ENCODE assay signal across 8 cellular contexts in the genomic region with DNA sequence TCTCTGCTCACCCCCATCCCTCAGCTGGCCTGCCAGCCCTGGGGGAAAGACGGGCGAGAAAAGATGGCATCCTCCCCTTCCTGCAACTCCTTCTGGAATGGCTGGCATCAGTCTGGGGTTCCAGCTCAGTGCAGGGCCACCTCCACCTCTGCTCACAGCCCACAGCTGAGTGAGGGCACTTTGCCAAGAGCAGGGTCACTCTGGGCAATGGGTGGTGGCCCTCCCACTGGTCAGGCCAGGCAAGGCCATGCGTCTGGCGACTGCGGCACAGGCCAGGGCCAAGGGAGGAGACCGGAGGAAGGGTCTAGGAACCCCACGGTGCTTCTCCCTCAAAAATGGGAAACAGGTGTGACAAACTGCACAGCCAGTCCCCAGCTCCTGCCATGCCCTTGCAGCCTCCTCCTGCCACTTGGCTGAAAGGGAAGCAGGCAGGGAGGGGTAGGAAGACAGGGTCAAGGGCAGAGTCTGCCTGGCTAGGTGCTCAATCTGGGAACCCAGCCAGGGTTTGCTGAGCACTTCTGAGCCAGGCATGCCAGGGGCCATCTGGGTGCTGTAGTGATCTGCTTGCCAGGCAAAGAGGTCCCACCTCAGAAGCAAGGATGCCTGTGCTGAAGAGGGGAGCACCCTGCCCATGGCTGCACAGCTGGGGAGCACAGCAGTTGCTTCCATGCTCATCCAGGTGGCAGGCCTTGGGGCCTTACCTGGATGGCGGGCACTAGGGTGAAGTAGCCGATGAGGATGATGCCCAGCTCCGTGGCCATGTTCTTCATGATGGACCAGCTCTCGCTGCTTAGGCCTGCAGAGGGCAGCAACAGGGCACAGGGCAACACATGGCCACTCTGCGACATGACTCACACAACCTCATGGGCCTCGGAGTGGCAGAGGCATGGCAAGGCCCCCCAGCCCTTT. TPM values are rescaled to one million over a fixed set of nuclear protein-coding genes. Genes with fewer than 3 reads are reported as not detected.
DNase-seq lines count a peak whose midpoint lies in the region; ATAC-seq and TF ChIP-seq lines count a peak whose summit lies in the region.

No MANE protein-coding gene starts in this region.

- peaks cover 34% of the 10 kb centered on the region for H3K36me3 ChIP-seq in IMR-90 (ENCODE audit: control insufficient read depth, insufficient read depth, low read length)

- WGBS in IMR-90 (ENCODE audit: extremely low coverage in 2 of 2, insufficient read length in 1 of 2), 2 experiments: 94% methylated on average over 4 of the region's 13 CpGs; no CpG with 5 or more reads in 1 of the 2 experiments

- peaks cover 22% of the 10 kb centered on the region for H3K4me1 Mint-ChIP-seq in activated T-helper 1 cell treated with anti-CD3 and anti-CD28 coated beads, Interleukin-12 subunit alpha, Interleukin-12 subunit beta, Interleukin-2, Interleukin-4 antibody, amounts not matched to agents 30 ng/mL and 10 ng/mL and 1 ng/mL, durations not matched to agents 14 hours and 24 hours and 36 hours (ENCODE audit: low read depth)
- H3K4me1 Mint-ChIP-seq in stimulated activated effector memory CD8-positive, alpha-beta T cell treated with anti-CD3 and anti-CD28 coated beads, Interleukin-12 subunit alpha, Interleukin-12 subunit beta, amount 100 ng/mL, for 72 hours: peaks cover 25% of the 10 kb centered on the region

- ATAC-seq in IMR-90 (ENCODE audit: low read depth) (no peak), left ventricle myocardium superior (peak; percentile 86), GM18498 (IDR thresholded peaks at IDR 0.05; ENCODE audit: unreplicated experiment) (no peak)
- no peak for ATAC-seq in stimulated activated effector memory CD8-positive, alpha-beta T cell treated with anti-CD3 and anti-CD28 coated beads, Interleukin-12 subunit alpha, Interleukin-12 subunit beta, amount 100 ng/mL, for 72 hours

- POLR2A ChIA-PET in IMR-90 (lab: Charles Lee; ENCODE audit: unreplicated experiment): no interaction called here

- in situ Hi-C loops in IMR-90 (cut with MboI; ENCODE audit: low sequenced_read_pairs): loop anchor here (5.0 kb wide), 2 partner anchors 55 to 365 kb away; partner anchors contain the start of gene SCAP

- peak; percentile 79 for DNase-seq in COLO829 (ENCODE audit: low spot score)
- no peak for DNase-seq in IMR-90
- no peak for DNase-seq in activated T-helper 1 cell treated with anti-CD3 and anti-CD28 coated beads, Interleukin-12 subunit alpha, Interleukin-12 subunit beta, Interleukin-2, Interleukin-4 antibody, amounts not matched to agents 30 ng/mL and 10 ng/mL and 1 ng/mL, durations not matched to agents 14 hours and 24 hours and 36 hours (ENCODE audit: low spot score)
- peak; percentile 81 for DNase-seq in left ventricle myocardium superior
- DNase-seq in stimulated activated effector memory CD8-positive, alpha-beta T cell treated with anti-CD3 and anti-CD28 coated beads, Interleukin-12 subunit alpha, Interleukin-12 subunit beta, amount 100 ng/mL, for 72 hours (ENCODE audit: low spot score in 2 of 2): no peak
- no peak for DNase-seq in NCI-H2107 (lab: John Stamatoyannopoulos, UW)
- no peak for DNase-seq in NCI-H2081 treated with DMSO at 0.1 percent for 48 hours (lab: John Stamatoyannopoulos, UW)

- CTCF ChIA-PET in IMR-90 (lab: Yijun Ruan, JAX): interaction anchor here (0.7 to 1.3 kb wide), 4 partner anchors 9 to 53 kb away, joined by 3 read pairs; partner anchors contain the start of gene SCAP

- H3K18ac ChIP-seq in IMR-90 (ENCODE audit: low read depth, low read length): no peak overlapping the region

- peak overlapping the region; percentile 64; the same call in 1 of the 2 replicates for H4K91ac ChIP-seq in IMR-90 (ENCODE audit: insufficient read depth, low read depth, low read length)

- no peak overlapping the region for H3K4me3 Mint-ChIP-seq in activated T-helper 1 cell treated with anti-CD3 and anti-CD28 coated beads, Interleukin-12 subunit alpha, Interleukin-12 subunit beta, Interleukin-2, Interleukin-4 antibody, amounts not matched to agents 30 ng/mL and 10 ng/mL and 1 ng/mL, durations not matched to agents 14 hours and 24 hours and 36 hours
- peak overlapping the region; percentile 46 for H3K4me3 Mint-ChIP-seq in stimulated activated effector memory CD8-positive, alpha-beta T cell treated with anti-CD3 and anti-CD28 coated beads, Interleukin-12 subunit alpha, Interleukin-12 subunit beta, amount 100 ng/mL, for 72 hours

- H3K36me3 Mint-ChIP-seq in activated T-helper 1 cell treated with anti-CD3 and anti-CD28 coated beads, Interleukin-12 subunit alpha, Interleukin-12 subunit beta, Interleukin-2, Interleukin-4 antibody, amounts not matched to agents 30 ng/mL and 10 ng/mL and 1 ng/mL, durations not matched to agents 14 hours and 24 hours and 36 hours (ENCODE audit: low read depth): peaks cover 15% of the 10 kb centered on the region
- H3K36me3 Mint-ChIP-seq in stimulated activated effector memory CD8-positive, alpha-beta T cell treated with anti-CD3 and anti-CD28 coated beads, Interleukin-12 subunit alpha, Interleukin-12 subunit beta, amount 100 ng/mL, for 72 hours: peaks cover 39% of the 10 kb centered on the region

- peak overlapping the region; percentile 45 for H2AK9ac ChIP-seq in IMR-90 (replicated peaks; ENCODE audit: low read depth, low read length, poor library complexity)

- TF ChIP-seq POLR2A in IMR-90 (IDR thresholded peaks at IDR 0.05; ENCODE audit: low read depth, low read length): no peak

- H4K5ac ChIP-seq in IMR-90 (ENCODE audit: low read depth, low read length): peak overlapping the region; percentile 93

- H2AFZ ChIP-seq in IMR-90 (replicated peaks; ENCODE audit: low read length, poor library complexity): no peak overlapping the region

- H3K4me1 ChIP-seq in IMR-90 (ENCODE audit: control insufficient read depth, insufficient read depth, low read length): peaks cover 10% of the 10 kb centered on the region; the same call in 1 of the 2 replicates

- no peak overlapping the region for H3K23ac ChIP-seq in IMR-90 (ENCODE audit: low read depth, low read length)

- no peaks in the 10 kb centered on the region for H3K9me3 ChIP-seq in IMR-90 (ENCODE audit: control insufficient read depth, insufficient read depth, low read length)

- intact Hi-C loops in IMR-90 (cut with micrococcal nuclease): loop anchor here (1.0 kb wide), 4 partner anchors 24 to 367 kb away; partner anchors contain the start of genes ELP6 and SCAP
- intact Hi-C loops in activated T-helper 1 cell treated with anti-CD3 and anti-CD28 coated beads, Interleukin-12 subunit alpha, Interleukin-12 subunit beta, Interleukin-2, Interleukin-4 antibody, amounts not matched to agents 30 ng/mL and 10 ng/mL and 1 ng/mL, durations not matched to agents 14 hours and 24 hours and 36 hours (cut with micrococcal nuclease): loop anchor here (1.0 kb wide), 5 partner anchors 42 to 717 kb away; partner anchors contain the start of genes ELP6 and SCAP
- intact Hi-C loops in left ventricle myocardium superior (cut with micrococcal nuclease): loop anchor here (10.0 kb wide), 1 partner anchor 53 kb away; the partner anchor contains the start of gene SCAP

- H3K9ac ChIP-seq in IMR-90 (ENCODE audit: low read depth, low read length): no peak overlapping the region

- no peak overlapping the region for H3K14ac ChIP-seq in IMR-90 (replicated peaks; ENCODE audit: low read depth, low read length)

- dilution Hi-C loops in IMR-90 (cut with HindIII; ENCODE audit: low sequenced_read_pairs, unreplicated experiment): no loop called here

- peak; percentile 36 for TF ChIP-seq CTCF in IMR-90 (conservative IDR thresholded peaks at IDR 0.05; ENCODE audit: low read depth, low read length)

- H3K27me3 Mint-ChIP-seq in activated T-helper 1 cell treated with anti-CD3 and anti-CD28 coated beads, Interleukin-12 subunit alpha, Interleukin-12 subunit beta, Interleukin-2, Interleukin-4 antibody, amounts not matched to agents 30 ng/mL and 10 ng/mL and 1 ng/mL, durations not matched to agents 14 hours and 24 hours and 36 hours (ENCODE audit: insufficient read depth): no peaks in the 10 kb centered on the region

- no peak overlapping the region for H3K4me2 ChIP-seq in IMR-90 (ENCODE audit: low read depth, low read length)

- H3K27ac ChIP-seq in IMR-90 (ENCODE audit: insufficient read depth, low read length): peak overlapping the region; percentile 79; the same call in 1 of the 2 replicates

- H3K56ac ChIP-seq in IMR-90 (ENCODE audit: extremely low read depth, insufficient read depth, low read length): no peak overlapping the region

- no peak overlapping the region for H2BK5ac ChIP-seq in IMR-90 (ENCODE audit: low read depth, low read length, poor library complexity, severe bottlenecking)

- TF ChIP-seq RAD21 in IMR-90 (IDR thresholded peaks at IDR 0.05; ENCODE audit: low read length): no peak

- no peaks in the 10 kb centered on the region for H3K27me3 ChIP-seq in IMR-90 (ENCODE audit: control insufficient read depth, insufficient read depth, low read length)

- no peak overlapping the region for H2BK120ac ChIP-seq in IMR-90 (ENCODE audit: low read depth, low read length)

- H2AK5ac ChIP-seq in IMR-90 (ENCODE audit: low read depth, low read length): peak overlapping the region; percentile 41; the same call in 1 of the 2 replicates

- H4K20me1 ChIP-seq in IMR-90 (ENCODE audit: insufficient read depth, low read length): peaks cover 10% of the 10 kb centered on the region; the same call in 1 of the 2 replicates

- H3K4ac ChIP-seq in IMR-90 (ENCODE audit: low read depth, low read length): peak overlapping the region; percentile 77

- H2BK15ac ChIP-seq in IMR-90 (ENCODE audit: low read depth, low read length): no peak overlapping the region

- H3K27ac Mint-ChIP-seq in activated T-helper 1 cell treated with anti-CD3 and anti-CD28 coated beads, Interleukin-12 subunit alpha, Interleukin-12 subunit beta, Interleukin-2, Interleukin-4 antibody, amounts not matched to agents 30 ng/mL and 10 ng/mL and 1 ng/mL, durations not matched to agents 14 hours and 24 hours and 36 hours: peak overlapping the region; percentile 98
- peak overlapping the region; percentile 98 for H3K27ac Mint-ChIP-seq in stimulated activated effector memory CD8-positive, alpha-beta T cell treated with anti-CD3 and anti-CD28 coated beads, Interleukin-12 subunit alpha, Interleukin-12 subunit beta, amount 100 ng/mL, for 72 hours

- H2BK20ac ChIP-seq in IMR-90 (ENCODE audit: low read depth, low read length): no peak overlapping the region

- no TSS peak for BruUV-seq in IMR-90 (replicated peaks; lab: Mats Ljungman, UMichigan)

- H4K8ac ChIP-seq in IMR-90 (ENCODE audit: low read depth in 2 of 2, low read length in 2 of 2): peak overlapping the region; percentile 88 to 95

- no peak overlapping the region for H3K4me3 ChIP-seq in IMR-90 (ENCODE audit: insufficient read depth, low read depth, low read length)

- peaks cover 0 to 26% of the 10 kb centered on the region in 2 experiments; a peak in 1 of 4 replicates for H3K79me1 ChIP-seq in IMR-90 (ENCODE audit: low read depth in 1 of 2, low read length in 2 of 2)

- peaks cover 23% of the 10 kb centered on the region for H3K9me1 ChIP-seq in IMR-90 (ENCODE audit: insufficient read depth, low read length)

- H3K9me3 Mint-ChIP-seq in activated T-helper 1 cell treated with anti-CD3 and anti-CD28 coated beads, Interleukin-12 subunit alpha, Interleukin-12 subunit beta, Interleukin-2, Interleukin-4 antibody, amounts not matched to agents 30 ng/mL and 10 ng/mL and 1 ng/mL, durations not matched to agents 14 hours and 24 hours and 36 hours: no peaks in the 10 kb centered on the region
- H3K9me3 Mint-ChIP-seq in stimulated activated effector memory CD8-positive, alpha-beta T cell treated with anti-CD3 and anti-CD28 coated beads, Interleukin-12 subunit alpha, Interleukin-12 subunit beta, amount 100 ng/mL, for 72 hours: no peaks in the 10 kb centered on the region

RNA-seq across cellular contexts. Expression of gene PTPN23, which starts 41.2 kb away (rescaled TPM):
- total RNA-seq in IMR-90 (2012; rRNA removed): 4.4 and 4.5 TPM in 2 replicates
- 13.9 and 15.1 TPM in 2 replicates for polyA plus RNA-seq in IMR-90 (2012; rRNA removed)
- 7.3 and 8.9 TPM in 2 replicates for polyA plus RNA-seq in IMR-90 (2012; cell fraction: cytosol; rRNA removed)
- 33.7 and 64.5 TPM in 2 replicates for polyA plus RNA-seq in IMR-90 (2012; cell fraction: nucleus; rRNA removed; ENCODE audit: low replicate concordance)
- total RNA-seq in activated T-helper 1 cell treated with anti-CD3 and anti-CD28 coated beads, Interleukin-12 subunit alpha, Interleukin-12 subunit beta, Interleukin-2, Interleukin-4 antibody, amounts not matched to agents 30 ng/mL and 10 ng/mL and 1 ng/mL, durations not matched to agents 14 hours and 24 hours and 36 hours: 33.7 and 35.1 TPM in 2 replicates
- total RNA-seq in left ventricle myocardium superior: 18.6 TPM

RNA-seq across cellular contexts. Expression of gene SCAP, which starts 53.7 kb away (rescaled TPM):
- 30.8 and 34.6 TPM in 2 replicates for total RNA-seq in IMR-90 (2012; rRNA removed)
- polyA plus RNA-seq in IMR-90 (2012; rRNA removed): 25.3 and 27.8 TPM in 2 replicates
- polyA plus RNA-seq in IMR-90 (2012; cell fraction: cytosol; rRNA removed): 18.6 and 28.9 TPM in 2 replicates
- polyA plus RNA-seq in IMR-90 (2012; cell fraction: nucleus; rRNA removed; ENCODE audit: low replicate concordance): 44.0 and 90.8 TPM in 2 replicates
- total RNA-seq in activated T-helper 1 cell treated with anti-CD3 and anti-CD28 coated beads, Interleukin-12 subunit alpha, Interleukin-12 subunit beta, Interleukin-2, Interleukin-4 antibody, amounts not matched to agents 30 ng/mL and 10 ng/mL and 1 ng/mL, durations not matched to agents 14 hours and 24 hours and 36 hours: 86.3 and 91.2 TPM in 2 replicates
- 53.0 TPM for total RNA-seq in left ventricle myocardium superior

Comparison
In these comparisons a context has a peak if more than half of its experiments do, and no peak if none do; other contexts are left out.
1. DNase-seq: peak in COLO829 (single experiment) and left ventricle myocardium superior (single experiment); none in IMR-90 (single experiment), activated T-helper 1 cell treated with anti-CD3 and anti-CD28 coated beads, Interleukin-12 subunit alpha, Interleukin-12 subunit beta, Interleukin-2, Interleukin-4 antibody, amounts not matched to agents 30 ng/mL and 10 ng/mL and 1 ng/mL, durations not matched to agents 14 hours and 24 hours and 36 hours (single experiment), stimulated activated effector memory CD8-positive, alpha-beta T cell treated with anti-CD3 and anti-CD28 coated beads, Interleukin-12 subunit alpha, Interleukin-12 subunit beta, amount 100 ng/mL, for 72 hours (0 of 2), NCI-H2107 (single experiment) and NCI-H2081 treated with DMSO at 0.1 percent for 48 hours (single experiment).